1 cellular context compared by ENCODE assay signal in genomic region chr2:101197814-101198213, GRCh38.
A peak's percentile ranks its signal among the peaks of the same experiment; 100 is the strongest.
TF ChIP-seq lines count a peak whose summit lies in the region.

No MANE protein-coding gene starts in this region.

TF ChIP-seq in HepG2, 621 proteins besides CTCF, POLR2A, EP300 and RAD21:
- TF ChIP-seq TGIF2 (CRISPR knock-in tag; IDR thresholded peaks at IDR 0.05) = no peak
- TF ChIP-seq MAFF (IDR thresholded peaks at IDR 0.05; ENCODE audit: low read depth, low read length) = peak; percentile 94
- peak; percentile 90 to 96 for TF ChIP-seq MAFK (conservative IDR thresholded peaks at IDR 0.05 in 1 of 2, IDR thresholded peaks at IDR 0.05 in 1 of 2; ENCODE audit: low read length in 2 of 2)
- TF ChIP-seq, protein P1, sequence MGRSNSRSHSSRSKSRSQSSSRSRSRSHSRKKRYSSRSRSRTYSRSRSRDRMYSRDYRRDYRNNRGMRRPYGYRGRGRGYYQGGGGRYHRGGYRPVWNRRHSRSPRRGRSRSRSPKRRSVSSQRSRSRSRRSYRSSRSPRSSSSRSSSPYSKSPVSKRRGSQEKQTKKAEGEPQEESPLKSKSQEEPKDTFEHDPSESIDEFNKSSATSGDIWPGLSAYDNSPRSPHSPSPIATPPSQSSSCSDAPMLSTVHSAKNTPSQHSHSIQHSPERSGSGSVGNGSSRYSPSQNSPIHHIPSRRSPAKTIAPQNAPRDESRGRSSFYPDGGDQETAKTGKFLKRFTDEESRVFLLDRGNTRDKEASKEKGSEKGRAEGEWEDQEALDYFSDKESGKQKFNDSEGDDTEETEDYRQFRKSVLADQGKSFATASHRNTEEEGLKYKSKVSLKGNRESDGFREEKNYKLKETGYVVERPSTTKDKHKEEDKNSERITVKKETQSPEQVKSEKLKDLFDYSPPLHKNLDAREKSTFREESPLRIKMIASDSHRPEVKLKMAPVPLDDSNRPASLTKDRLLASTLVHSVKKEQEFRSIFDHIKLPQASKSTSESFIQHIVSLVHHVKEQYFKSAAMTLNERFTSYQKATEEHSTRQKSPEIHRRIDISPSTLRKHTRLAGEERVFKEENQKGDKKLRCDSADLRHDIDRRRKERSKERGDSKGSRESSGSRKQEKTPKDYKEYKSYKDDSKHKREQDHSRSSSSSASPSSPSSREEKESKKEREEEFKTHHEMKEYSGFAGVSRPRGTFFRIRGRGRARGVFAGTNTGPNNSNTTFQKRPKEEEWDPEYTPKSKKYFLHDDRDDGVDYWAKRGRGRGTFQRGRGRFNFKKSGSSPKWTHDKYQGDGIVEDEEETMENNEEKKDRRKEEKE (IDR thresholded peaks at IDR 0.05) = no peak
